1 cellular context compared by ENCODE assay signal in genomic region chr4:76058888-76059426, GRCh38.
A peak's percentile ranks its signal among the peaks of the same experiment; 100 is the strongest.
TF ChIP-seq lines count a peak whose summit lies in the region.

No MANE protein-coding gene starts in this region.

TF ChIP-seq in HepG2, 621 proteins besides CTCF, POLR2A, EP300 and RAD21 (continues in another document):
- peak; percentile 77; the same call in 1 of the 2 replicates for TF ChIP-seq SRF (IDR thresholded peaks at IDR 0.05; ENCODE audit: low read depth, low read length)
- 0 out of 2 replicates have a peak, but pooled peaks have one; percentile 42 for TF ChIP-seq FOXP4 (CRISPR knock-in tag; IDR thresholded peaks at IDR 0.05)
- no peak for TF ChIP-seq SOX13 (IDR thresholded peaks at IDR 0.05)
- peak in 1 of 2 experiments; percentile 22; a peak in 1 of 4 replicates for TF ChIP-seq SOX13 (CRISPR knock-in tag; conservative IDR thresholded peaks at IDR 0.05 in 1 of 2, IDR thresholded peaks at IDR 0.05 in 1 of 2)
- TF ChIP-seq FOXA1 (IDR thresholded peaks at IDR 0.05): peak; percentile 29; the same call in 1 of the 2 replicates
- peak; percentile 65 for TF ChIP-seq FOXA1 (CRISPR knock-in tag; IDR thresholded peaks at IDR 0.05)
- TF ChIP-seq NFYB (CRISPR knock-in tag; IDR thresholded peaks at IDR 0.05): peak; percentile 76
- 0 out of 2 replicates have a peak, but pooled peaks have one; percentile 19 for TF ChIP-seq ZMYM2 (CRISPR knock-in tag; IDR thresholded peaks at IDR 0.05)
- TF ChIP-seq NR2F1 (CRISPR knock-in tag; IDR thresholded peaks at IDR 0.05): peak in 1 of 2 experiments; percentile 30; a peak in 1 of 4 replicates
- TF ChIP-seq PPARG (CRISPR knock-in tag; conservative IDR thresholded peaks at IDR 0.05): peak; percentile 90
- TF ChIP-seq HDAC2 (CRISPR knock-in tag; IDR thresholded peaks at IDR 0.05): 0 out of 2 replicates have a peak, but pooled peaks have one; percentile 21
- TF ChIP-seq NCOR1 (IDR thresholded peaks at IDR 0.05; ENCODE audit: borderline replicate concordance, low read length): peak; percentile 72
- TF ChIP-seq RXRB (CRISPR knock-in tag; IDR thresholded peaks at IDR 0.05; ENCODE audit: borderline replicate concordance): peak; percentile 35; the same call in 1 of the 2 replicates
- TF ChIP-seq ONECUT2 (CRISPR knock-in tag; IDR thresholded peaks at IDR 0.05): 0 out of 2 replicates have a peak, but pooled peaks have one; percentile 22
- TF ChIP-seq PBX2 (CRISPR knock-in tag; IDR thresholded peaks at IDR 0.05): peak; percentile 83
- peak; percentile 96 for TF ChIP-seq TFAP4 (IDR thresholded peaks at IDR 0.05; ENCODE audit: borderline replicate concordance, low read depth)
- TF ChIP-seq ZNF619 (CRISPR knock-in tag; IDR thresholded peaks at IDR 0.05): no peak
- peak; percentile 49 for TF ChIP-seq CEBPG (CRISPR knock-in tag; IDR thresholded peaks at IDR 0.05)
- TF ChIP-seq PRDM10 (CRISPR knock-in tag; IDR thresholded peaks at IDR 0.05; ENCODE audit: low read depth): no peak
- peak; percentile 97; the same call in 1 of the 2 replicates for TF ChIP-seq ZBTB20 (CRISPR knock-in tag; IDR thresholded peaks at IDR 0.05; ENCODE audit: borderline replicate concordance, low read depth)
- peak; percentile 88 for TF ChIP-seq HNF4A (CRISPR knock-in tag; IDR thresholded peaks at IDR 0.05)
- TF ChIP-seq ATF1 (CRISPR knock-in tag; IDR thresholded peaks at IDR 0.05): peak; percentile 70
- TF ChIP-seq ZBTB40 (IDR thresholded peaks at IDR 0.05): peak; percentile 56
- no peak for TF ChIP-seq ZBTB40 (CRISPR knock-in tag; IDR thresholded peaks at IDR 0.05)
- 0 out of 2 replicates have a peak, but pooled peaks have one; percentile 47 for TF ChIP-seq FOXK1 (CRISPR knock-in tag; IDR thresholded peaks at IDR 0.05; ENCODE audit: borderline replicate concordance, low read depth)
- TF ChIP-seq SOX6 (IDR thresholded peaks at IDR 0.05): no peak
- peak; percentile 32; the same call in 1 of the 2 replicates for TF ChIP-seq SOX6 (CRISPR knock-in tag; IDR thresholded peaks at IDR 0.05)
- TF ChIP-seq ZGPAT (CRISPR knock-in tag; IDR thresholded peaks at IDR 0.05): 0 out of 2 replicates have a peak, but pooled peaks have one; percentile 48
- TF ChIP-seq SIX4 (CRISPR knock-in tag; IDR thresholded peaks at IDR 0.05): no peak
- TF ChIP-seq ZNF33B (CRISPR knock-in tag; IDR thresholded peaks at IDR 0.05): no peak
- peak; percentile 59; the same call in 1 of the 2 replicates for TF ChIP-seq ZBTB21 (CRISPR knock-in tag; IDR thresholded peaks at IDR 0.05)
- TF ChIP-seq CREM (IDR thresholded peaks at IDR 0.05): 0 out of 2 replicates have a peak, but pooled peaks have one; percentile 31
- no peak for TF ChIP-seq CREM (CRISPR knock-in tag; IDR thresholded peaks at IDR 0.05)
- peak; percentile 42; the same call in 1 of the 2 replicates for TF ChIP-seq SP2 (CRISPR knock-in tag; IDR thresholded peaks at IDR 0.05)
- TF ChIP-seq POGZ (CRISPR knock-in tag; IDR thresholded peaks at IDR 0.05): peak; percentile 74
- TF ChIP-seq GABPB1 (CRISPR knock-in tag; IDR thresholded peaks at IDR 0.05): peak; percentile 60
- peak; percentile 86 for TF ChIP-seq NR2C2 (CRISPR knock-in tag; IDR thresholded peaks at IDR 0.05; ENCODE audit: borderline replicate concordance)
- TF ChIP-seq ZBTB38 (CRISPR knock-in tag; IDR thresholded peaks at IDR 0.05): no peak
- TF ChIP-seq RFX1 (IDR thresholded peaks at IDR 0.05): no peak
- peak; percentile 19; the same call in 1 of the 2 replicates for TF ChIP-seq SALL1 (CRISPR knock-in tag; IDR thresholded peaks at IDR 0.05)
- no peak for TF ChIP-seq IKZF4 (CRISPR knock-in tag; IDR thresholded peaks at IDR 0.05; ENCODE audit: borderline replicate concordance, low read depth, not compliant biosample characterization)
- TF ChIP-seq ZNF773 (CRISPR knock-in tag; IDR thresholded peaks at IDR 0.05; ENCODE audit: borderline replicate concordance): no peak
- TF ChIP-seq NFYC (CRISPR knock-in tag; IDR thresholded peaks at IDR 0.05): peak; percentile 79
- no peak for TF ChIP-seq TBX2 (CRISPR knock-in tag; IDR thresholded peaks at IDR 0.05; ENCODE audit: borderline replicate concordance)
- TF ChIP-seq ZBTB7B (CRISPR knock-in tag; IDR thresholded peaks at IDR 0.05): no peak
- TF ChIP-seq CEBPB (IDR thresholded peaks at IDR 0.05; ENCODE audit: borderline replicate concordance, low read depth, low read length): peak; percentile 33; the same call in 1 of the 2 replicates
- no peak for TF ChIP-seq CREBL2 (CRISPR knock-in tag; IDR thresholded peaks at IDR 0.05; ENCODE audit: borderline replicate concordance)
- peak; percentile 70 for TF ChIP-seq FOXA3 (CRISPR knock-in tag; IDR thresholded peaks at IDR 0.05)
- TF ChIP-seq HDAC6 (IDR thresholded peaks at IDR 0.05; ENCODE audit: low read depth, low read length): no peak
